1 cellular context compared by ENCODE assay signal in genomic region chr9:136864996-136865767, GRCh38.
TF ChIP-seq lines count a peak whose summit lies in the region.

No MANE protein-coding gene starts in this region.

TF ChIP-seq in HEK293, 187 proteins besides CTCF, POLR2A, EP300 and RAD21 (continued from another document):
- TF ChIP-seq REST (tag by site-specific recombination; IDR thresholded peaks at IDR 0.05) (no peak), SCRT2 (tag by site-specific recombination; IDR thresholded peaks at IDR 0.05) (peak; percentile 81)
- TF ChIP-seq, protein P1, sequence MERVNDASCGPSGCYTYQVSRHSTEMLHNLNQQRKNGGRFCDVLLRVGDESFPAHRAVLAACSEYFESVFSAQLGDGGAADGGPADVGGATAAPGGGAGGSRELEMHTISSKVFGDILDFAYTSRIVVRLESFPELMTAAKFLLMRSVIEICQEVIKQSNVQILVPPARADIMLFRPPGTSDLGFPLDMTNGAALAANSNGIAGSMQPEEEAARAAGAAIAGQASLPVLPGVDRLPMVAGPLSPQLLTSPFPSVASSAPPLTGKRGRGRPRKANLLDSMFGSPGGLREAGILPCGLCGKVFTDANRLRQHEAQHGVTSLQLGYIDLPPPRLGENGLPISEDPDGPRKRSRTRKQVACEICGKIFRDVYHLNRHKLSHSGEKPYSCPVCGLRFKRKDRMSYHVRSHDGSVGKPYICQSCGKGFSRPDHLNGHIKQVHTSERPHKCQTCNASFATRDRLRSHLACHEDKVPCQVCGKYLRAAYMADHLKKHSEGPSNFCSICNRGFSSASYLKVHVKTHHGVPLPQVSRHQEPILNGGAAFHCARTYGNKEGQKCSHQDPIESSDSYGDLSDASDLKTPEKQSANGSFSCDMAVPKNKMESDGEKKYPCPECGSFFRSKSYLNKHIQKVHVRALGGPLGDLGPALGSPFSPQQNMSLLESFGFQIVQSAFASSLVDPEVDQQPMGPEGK (tag by site-specific recombination; IDR thresholded peaks at IDR 0.05) = peak; percentile 44; the same call in 1 of the 2 replicates
TF ChIP-seq in HEK293: peak in this region for 3.
